Comparison of ENCODE assay signal across 8 cellular contexts in the genomic region with DNA sequence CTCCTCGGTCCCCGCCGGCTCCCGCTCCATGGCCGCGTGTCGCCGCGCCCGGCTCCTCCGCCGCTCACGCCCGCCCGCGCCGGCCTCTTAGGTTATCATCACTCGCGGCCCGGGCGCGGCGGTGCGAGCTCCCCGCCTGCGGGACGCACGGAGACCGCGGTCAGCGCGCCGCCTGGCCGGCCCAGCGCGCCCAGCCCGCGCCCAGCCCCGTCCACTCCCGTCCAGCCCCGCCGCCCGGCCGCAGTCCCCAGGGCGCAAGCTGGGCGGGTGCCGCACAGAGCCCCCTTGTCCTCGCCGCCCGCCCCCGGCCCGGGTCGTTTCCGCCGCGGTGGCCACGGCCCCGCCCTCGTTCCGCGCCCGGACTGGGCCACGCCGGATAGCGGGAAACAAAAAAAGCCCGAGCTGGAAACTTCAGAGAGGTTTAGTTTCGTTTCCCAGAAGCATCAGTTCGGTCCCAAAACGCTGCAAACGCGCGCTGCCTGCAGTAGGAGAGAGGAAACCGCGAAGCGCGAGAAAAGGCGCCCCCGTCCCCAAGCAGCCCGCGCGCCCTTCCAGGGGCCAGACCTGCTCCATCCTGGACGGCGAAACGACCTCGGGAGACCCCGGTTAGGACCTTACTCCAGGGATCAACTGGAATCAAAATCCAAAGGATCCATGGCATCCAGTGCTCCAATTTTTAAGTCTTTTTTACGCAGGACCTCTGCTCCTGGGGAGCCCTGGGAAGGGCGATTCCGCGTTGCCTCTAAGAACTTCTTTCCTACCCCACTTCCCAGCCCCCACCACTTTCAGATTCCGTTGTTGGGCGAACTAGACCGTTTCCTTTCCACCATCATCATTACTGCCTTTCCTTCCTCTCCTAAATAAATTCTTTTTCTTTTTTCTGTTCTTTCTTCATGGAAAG. TPM values are rescaled to one million over a fixed set of nuclear protein-coding genes. Genes with fewer than 3 reads are reported as not detected.
DNase-seq lines count a peak whose midpoint lies in the region; ATAC-seq and TF ChIP-seq lines count a peak whose summit lies in the region.

ATP10A (minus strand) TSS at position 261 of the 901 bp plus-strand sequence; CDS start at position 30, 231 bp downstream.

- peak within 1 kb of the TSS; percentile 92 for H3K4me3 Mint-ChIP-seq in activated CD4-positive, alpha-beta T cell treated with anti-CD3 and anti-CD28 coated beads for 36 hours

- DNase-seq in GM06990 (ENCODE audit: extremely low read depth, insufficient read length) (no peak), mucosa of descending colon (peak; percentile 37 to 55 (median 54)), superior temporal gyrus (ENCODE audit: extremely low spot score) (peak; percentile 15), NCI-H774 (lab: John Stamatoyannopoulos, UW) (no peak)
- DNase-seq in activated CD4-positive, alpha-beta T cell treated with anti-CD3 and anti-CD28 coated beads for 36 hours = peak; percentile 72
- peak in 2 of 3 donors; percentile 28 to 32 for DNase-seq in effector memory CD4-positive, alpha-beta T cell

- intact Hi-C loops in activated CD4-positive, alpha-beta T cell treated with anti-CD3 and anti-CD28 coated beads for 36 hours (cut with DNase I, micrococcal nuclease) = loop anchor here (2.0 to 10.0 kb wide), 5 partner anchors 51 to 426 kb away; partner anchors contain the start of gene UBE3A (in 1 of the 2)
- intact Hi-C loops in mucosa of descending colon (cut with DNase I, micrococcal nuclease) = no loop called here

- POLR2A ChIA-PET in activated CD4-positive, alpha-beta T cell treated with anti-CD3 and anti-CD28 coated beads for 36 hours (lab: Charles Lee) = no interaction called here

- H3K36me3 ChIP-seq in GM06990 (ENCODE audit: control insufficient read depth, insufficient read depth, low read length) = no peaks in the 10 kb centered on the region
- H3K36me3 ChIP-seq in effector memory CD4-positive, alpha-beta T cell (ENCODE audit: control insufficient read depth, insufficient read depth, low read length) = no peaks in the 10 kb centered on the region
- no peaks in the 10 kb centered on the region for H3K36me3 ChIP-seq in mucosa of descending colon (ENCODE audit: low read depth)

- peaks cover 33% of the 10 kb centered on the region for H3K4me1 Mint-ChIP-seq in activated CD4-positive, alpha-beta T cell treated with anti-CD3 and anti-CD28 coated beads for 36 hours

- H3K4me1 ChIP-seq in effector memory CD4-positive, alpha-beta T cell (ENCODE audit: control insufficient read depth, insufficient read depth, low read length, poor library complexity, severe bottlenecking) = peaks cover 25% of the 10 kb centered on the region
- H3K4me1 ChIP-seq in mucosa of descending colon (ENCODE audit: low read depth) = no peaks in the 10 kb centered on the region

- CTCF ChIA-PET in activated CD4-positive, alpha-beta T cell treated with anti-CD3 and anti-CD28 coated beads for 36 hours (lab: Charles Lee) = interaction anchor here (0.6 kb wide), 1 partner anchor 50 kb away, joined by 3 read pairs; no protein-coding TSS in a partner anchor

- H3K9me3 ChIP-seq in effector memory CD4-positive, alpha-beta T cell (ENCODE audit: control insufficient read depth, low read length) = no peaks in the 10 kb centered on the region
- H3K9me3 ChIP-seq in mucosa of descending colon = peaks cover 4% of the 10 kb centered on the region

- H3K4me3 ChIP-seq in GM06990 (replicated peaks; ENCODE audit: low read depth, low read length) (peak within 1 kb of the TSS; percentile 23), mucosa of descending colon (peak within 1 kb of the TSS; percentile 22)
- H3K4me3 ChIP-seq in effector memory CD4-positive, alpha-beta T cell (ENCODE audit: insufficient read depth, low read depth, low read length, poor library complexity, severe bottlenecking) = peak within 1 kb of the TSS; percentile 81

- no peaks in the 10 kb centered on the region for H3K27me3 Mint-ChIP-seq in activated CD4-positive, alpha-beta T cell treated with anti-CD3 and anti-CD28 coated beads for 36 hours

- H3K27ac ChIP-seq in effector memory CD4-positive, alpha-beta T cell (ENCODE audit: insufficient read depth, low read length, poor library complexity, severe bottlenecking) = peak within 1 kb of the TSS; percentile 88

- no peaks in the 10 kb centered on the region for H3K9me3 Mint-ChIP-seq in activated CD4-positive, alpha-beta T cell treated with anti-CD3 and anti-CD28 coated beads for 36 hours (ENCODE audit: low read depth)

- no peaks in the 10 kb centered on the region; the same call in 1 of the 2 replicates for H3K27me3 ChIP-seq in GM06990 (replicated peaks; ENCODE audit: control insufficient read depth, insufficient read depth, low read length)
- no peaks in the 10 kb centered on the region for H3K27me3 ChIP-seq in effector memory CD4-positive, alpha-beta T cell (replicated peaks; ENCODE audit: control insufficient read depth, insufficient read depth, low read length, poor library complexity, severe bottlenecking)

- H3K36me3 Mint-ChIP-seq in activated CD4-positive, alpha-beta T cell treated with anti-CD3 and anti-CD28 coated beads for 36 hours (ENCODE audit: low read depth) = peaks cover 21% of the 10 kb centered on the region

- ATAC-seq in activated CD4-positive, alpha-beta T cell treated with anti-CD3 and anti-CD28 coated beads for 36 hours = peak; percentile 19
- ATAC-seq in mucosa of descending colon = peak; percentile 4
- no peak for ATAC-seq in GM18909 (IDR thresholded peaks at IDR 0.05; ENCODE audit: poor library complexity, unreplicated experiment)
- no peak for ATAC-seq in GM21515 (IDR thresholded peaks at IDR 0.05; ENCODE audit: unreplicated experiment)

- TF ChIP-seq CTCF in GM06990 (IDR thresholded peaks at IDR 0.05; ENCODE audit: insufficient read depth, low read length, poor library complexity, severe bottlenecking) = no peak
- TF ChIP-seq CTCF in mucosa of descending colon (IDR thresholded peaks at IDR 0.05) = no peak

- H3K27ac Mint-ChIP-seq in activated CD4-positive, alpha-beta T cell treated with anti-CD3 and anti-CD28 coated beads for 36 hours = peak within 1 kb of the TSS; percentile 93

RNA-seq across cellular contexts. Expression of gene ATP10A, which starts in this region (rescaled TPM):
- total RNA-seq in activated CD4-positive, alpha-beta T cell treated with anti-CD3 and anti-CD28 coated beads for 36 hours = 10 to 100 TPM; 20.5 to 22.4 TPM
- total RNA-seq in mucosa of descending colon = 1 to 10 TPM; 2.4 to 4.5 (median 2.7) TPM

Comparison
In these comparisons a context has a peak if more than half of its experiments do, and no peak if none do; other contexts are left out.
1. DNase-seq: peak in activated CD4-positive, alpha-beta T cell treated with anti-CD3 and anti-CD28 coated beads for 36 hours (single experiment), effector memory CD4-positive, alpha-beta T cell (2 of 3), mucosa of descending colon (3 of 3) and superior temporal gyrus (single experiment); none in GM06990 (single experiment) and NCI-H774 (single experiment).
2. H3K4me3 ChIP-seq: peak in every context shown above with its lines; median percentile 81 in effector memory CD4-positive, alpha-beta T cell; 23 in GM06990; 22 in mucosa of descending colon.
3. ATAC-seq: peak in activated CD4-positive, alpha-beta T cell treated with anti-CD3 and anti-CD28 coated beads for 36 hours (single experiment) and mucosa of descending colon (single experiment); none in GM18909 (single experiment) and GM21515 (single experiment).
4. intact Hi-C loops: an anchor here in activated CD4-positive, alpha-beta T cell treated with anti-CD3 and anti-CD28 coated beads for 36 hours (2.0 to 10.0 kb wide); none called in mucosa of descending colon.